Comparison of ENCODE assay signal across 8 cellular contexts in the genomic region with DNA sequence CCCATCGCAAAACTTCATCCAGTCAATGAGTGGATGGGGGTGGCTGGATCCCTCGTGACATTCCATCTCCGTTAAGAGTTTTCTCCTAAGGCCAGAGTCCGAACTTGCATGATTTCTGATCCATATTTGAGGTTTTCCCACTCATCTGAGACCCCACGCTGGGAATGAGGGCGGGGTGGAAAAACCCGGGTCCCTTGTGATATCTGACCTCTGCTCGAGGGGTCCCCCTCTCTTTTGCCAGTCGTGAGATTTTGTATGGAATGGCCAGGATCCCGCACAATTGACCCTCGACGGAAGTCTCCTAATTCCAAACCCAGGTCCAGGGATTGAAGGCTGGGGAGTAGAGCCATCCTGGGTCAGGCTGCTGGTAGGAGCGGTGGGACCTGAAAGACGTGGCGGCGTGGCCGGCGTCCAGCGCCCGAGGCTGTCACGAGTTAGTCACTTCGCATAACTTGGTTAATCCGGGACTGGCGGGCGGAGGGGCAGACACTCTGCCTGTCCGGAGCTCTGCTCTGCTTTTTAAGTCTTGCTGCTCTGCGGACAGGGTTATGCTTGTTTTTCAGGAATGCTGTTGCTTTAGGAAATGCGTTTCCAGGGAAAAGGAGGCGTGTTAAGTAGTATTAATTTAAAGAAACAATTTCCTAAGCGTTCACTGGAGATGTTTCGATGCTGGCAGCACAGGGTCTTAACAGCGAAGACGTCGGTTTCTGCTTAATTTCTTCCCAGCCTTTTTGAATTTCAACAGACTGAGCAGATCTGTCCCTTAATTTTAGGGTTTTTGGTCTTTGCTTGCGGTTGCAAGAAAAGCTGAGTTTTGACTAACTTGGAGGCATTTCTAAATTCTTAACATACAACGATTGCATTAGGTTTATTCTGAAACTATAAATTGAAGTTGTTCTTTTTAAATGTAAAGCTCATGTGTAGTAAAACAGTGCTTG. TPM values are rescaled to one million over a fixed set of nuclear protein-coding genes. Genes with fewer than 3 reads are reported as not detected.
DNase-seq lines count a peak whose midpoint lies in the region; ATAC-seq and TF ChIP-seq lines count a peak whose summit lies in the region.

No MANE protein-coding gene starts in this region.

- H3K36me3 ChIP-seq in BE2C (no peaks in the 10 kb centered on the region), lower lobe of right lung (no peaks in the 10 kb centered on the region)

- DNase-seq in BE2C (peak; percentile 80), Kasumi-1 (lab: John Stamatoyannopoulos, UW) (peak; percentile 33 to 37), lower lobe of right lung (peak; percentile 88), NCI-H1436 treated with DMSO at 0.1 percent for 48 hours (lab: John Stamatoyannopoulos, UW) (no peak)
- peak; percentile 5 to 10 for DNase-seq in activated CD4-positive, alpha-beta T cell treated with anti-CD3 and anti-CD28 coated beads, Interleukin-2, amount 50 U/mL, for 4 hours
- peak; percentile 7 for DNase-seq in effector CD8-positive, alpha-beta T cell (lab: John Stamatoyannopoulos, UW)
- DNase-seq in stimulated activated CD8-positive, alpha-beta memory T cell treated with anti-CD3 and anti-CD28 coated beads, Interleukin-12 subunit alpha, Interleukin-12 subunit beta, amount 100 ng/mL, for 4 hours (ENCODE audit: low read depth), result peak; percentile 17

- peak overlapping the region; percentile 96 for H3K27ac ChIP-seq in lower lobe of right lung

- intact Hi-C loops in lower lobe of right lung (cut with DNase I), result no loop called here

- ATAC-seq in GM19372 (IDR thresholded peaks at IDR 0.05; ENCODE audit: low read depth, unreplicated experiment) (peak; percentile 29), lower lobe of right lung (peak; percentile 81 to 87)

- H3K4me3 ChIP-seq in BE2C (ENCODE audit: low read depth, low read length), result peak overlapping the region; percentile 87
- peak overlapping the region; percentile 90 for H3K4me3 ChIP-seq in lower lobe of right lung

- no peaks in the 10 kb centered on the region for H3K4me1 ChIP-seq in BE2C
- H3K4me1 ChIP-seq in lower lobe of right lung, result peaks cover 54% of the 10 kb centered on the region

- H3K9me3 ChIP-seq in BE2C (no peaks in the 10 kb centered on the region), lower lobe of right lung (no peaks in the 10 kb centered on the region)

- TF ChIP-seq CTCF in BE2C (IDR thresholded peaks at IDR 0.05; ENCODE audit: low read depth, low read length) (no peak), lower lobe of right lung (IDR thresholded peaks at IDR 0.05) (no peak)

- H3K27me3 ChIP-seq in BE2C (no peaks in the 10 kb centered on the region), lower lobe of right lung (ENCODE audit: low read depth) (no peaks in the 10 kb centered on the region)

RNA-seq across cellular contexts. Expression of gene GOLGA4, which starts 1.0 kb away (rescaled TPM):
- polyA plus RNA-seq in BE2C (2012; ENCODE audit: insufficient read depth, insufficient read length, low read depth), result 32.0 TPM
- 74.4 TPM for total RNA-seq in lower lobe of right lung
